ENCODE assay signal across 1 cellular context in genomic region chr2:20584637-20585321, GRCh38.
TF ChIP-seq lines count a peak whose summit lies in the region.

No MANE protein-coding gene starts in this region.

TF ChIP-seq in WTC11, 78 proteins besides CTCF, POLR2A, EP300 and RAD21 (continued from another document):
- no peak for TF ChIP-seq HMGXB4 (CRISPR knock-in tag; IDR thresholded peaks at IDR 0.05)
- TF ChIP-seq TEAD4 (CRISPR knock-in tag; IDR thresholded peaks at IDR 0.05): 0 out of 2 replicates have a peak, but pooled peaks have one; percentile 56
- TF ChIP-seq, protein P1, sequence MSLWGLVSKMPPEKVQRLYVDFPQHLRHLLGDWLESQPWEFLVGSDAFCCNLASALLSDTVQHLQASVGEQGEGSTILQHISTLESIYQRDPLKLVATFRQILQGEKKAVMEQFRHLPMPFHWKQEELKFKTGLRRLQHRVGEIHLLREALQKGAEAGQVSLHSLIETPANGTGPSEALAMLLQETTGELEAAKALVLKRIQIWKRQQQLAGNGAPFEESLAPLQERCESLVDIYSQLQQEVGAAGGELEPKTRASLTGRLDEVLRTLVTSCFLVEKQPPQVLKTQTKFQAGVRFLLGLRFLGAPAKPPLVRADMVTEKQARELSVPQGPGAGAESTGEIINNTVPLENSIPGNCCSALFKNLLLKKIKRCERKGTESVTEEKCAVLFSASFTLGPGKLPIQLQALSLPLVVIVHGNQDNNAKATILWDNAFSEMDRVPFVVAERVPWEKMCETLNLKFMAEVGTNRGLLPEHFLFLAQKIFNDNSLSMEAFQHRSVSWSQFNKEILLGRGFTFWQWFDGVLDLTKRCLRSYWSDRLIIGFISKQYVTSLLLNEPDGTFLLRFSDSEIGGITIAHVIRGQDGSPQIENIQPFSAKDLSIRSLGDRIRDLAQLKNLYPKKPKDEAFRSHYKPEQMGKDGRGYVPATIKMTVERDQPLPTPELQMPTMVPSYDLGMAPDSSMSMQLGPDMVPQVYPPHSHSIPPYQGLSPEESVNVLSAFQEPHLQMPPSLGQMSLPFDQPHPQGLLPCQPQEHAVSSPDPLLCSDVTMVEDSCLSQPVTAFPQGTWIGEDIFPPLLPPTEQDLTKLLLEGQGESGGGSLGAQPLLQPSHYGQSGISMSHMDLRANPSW (CRISPR knock-in tag; conservative IDR thresholded peaks at IDR 0.05; ENCODE audit: low read depth): no peak
- no peak for TF ChIP-seq USF2 (CRISPR knock-in tag; IDR thresholded peaks at IDR 0.05)
TF ChIP-seq in WTC11: peak in this region for 5.
